Comparison of ENCODE assay signal across 7 cellular contexts in the genomic region with DNA sequence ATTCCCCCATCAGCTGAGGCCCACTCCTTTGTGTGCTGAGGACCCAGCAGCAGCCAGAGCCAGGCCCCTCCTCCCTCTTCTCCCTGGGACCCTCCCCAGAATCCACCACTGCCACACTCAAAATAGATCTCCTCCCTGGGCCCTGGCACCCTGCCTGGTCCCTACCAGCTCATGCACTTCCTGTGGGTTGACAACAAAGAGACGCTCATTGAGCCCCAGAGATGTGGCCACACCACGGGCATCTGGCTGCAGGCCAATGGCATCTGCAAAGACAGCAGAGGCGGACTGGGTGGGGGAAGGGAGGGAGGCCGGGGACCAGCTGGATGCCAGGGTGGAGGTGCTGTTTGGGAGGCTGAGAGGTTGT.
DNase-seq lines count a peak whose midpoint lies in the region; ATAC-seq lines count a peak whose summit lies in the region.

No MANE protein-coding gene starts in this region.

- DNase-seq in NCI-H2107 treated with DMSO at 0.1 percent for 48 hours (lab: John Stamatoyannopoulos, UW; ENCODE audit: unreplicated experiment) (peak; percentile 95), epidermal melanocyte (ENCODE audit: insufficient read length, low spot score) (peak; percentile 71), posterior cingulate gyrus (peak; percentile 87 to 99 (median 96))
- peak; percentile 64 to 74 for DNase-seq in activated CD4-positive, alpha-beta T cell treated with anti-CD3 and anti-CD28 coated beads, Interleukin-2, amount 50 U/mL, for 48 hours

- peak; percentile 36 for ATAC-seq in GM21447 (IDR thresholded peaks at IDR 0.05; ENCODE audit: unreplicated experiment)
- ATAC-seq in GM19023 (IDR thresholded peaks at IDR 0.05; ENCODE audit: unreplicated experiment), result no peak
- no peak for ATAC-seq in GM19324 (IDR thresholded peaks at IDR 0.05; ENCODE audit: low FRiP score, unreplicated experiment)

- intact Hi-C loops in posterior cingulate gyrus (cut with DNase I), result no loop called here
